ENCODE assay signal across 1 cellular context in the genomic region with DNA sequence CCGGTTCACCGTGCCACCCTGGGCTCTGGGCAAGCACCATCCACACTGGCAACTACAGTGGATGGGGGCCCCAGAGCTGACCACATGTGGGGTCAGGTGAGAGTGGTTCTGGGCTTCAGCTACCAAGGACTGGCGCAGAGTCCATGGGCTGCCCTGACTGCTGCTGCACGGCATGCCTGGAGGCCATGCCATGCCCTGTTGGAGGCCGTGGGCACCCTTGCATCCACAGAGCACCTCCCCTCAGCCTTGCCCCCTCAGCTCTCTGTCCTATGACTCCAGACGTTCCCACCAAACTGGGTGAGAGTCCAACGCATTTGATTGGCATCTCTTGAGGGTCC.
TF ChIP-seq lines count a peak whose summit lies in the region.

No MANE protein-coding gene starts in this region.

TF ChIP-seq in HepG2, 621 proteins besides CTCF, POLR2A, EP300 and RAD21:
- TF ChIP-seq HNRNPL (IDR thresholded peaks at IDR 0.05; ENCODE audit: low read depth, low read length) (0 out of 2 replicates have a peak, but pooled peaks have one; percentile 38), HNRNPLL (IDR thresholded peaks at IDR 0.05; ENCODE audit: low read depth, low read length, poor library complexity, severe bottlenecking) (no peak)
